In the genomic region with DNA sequence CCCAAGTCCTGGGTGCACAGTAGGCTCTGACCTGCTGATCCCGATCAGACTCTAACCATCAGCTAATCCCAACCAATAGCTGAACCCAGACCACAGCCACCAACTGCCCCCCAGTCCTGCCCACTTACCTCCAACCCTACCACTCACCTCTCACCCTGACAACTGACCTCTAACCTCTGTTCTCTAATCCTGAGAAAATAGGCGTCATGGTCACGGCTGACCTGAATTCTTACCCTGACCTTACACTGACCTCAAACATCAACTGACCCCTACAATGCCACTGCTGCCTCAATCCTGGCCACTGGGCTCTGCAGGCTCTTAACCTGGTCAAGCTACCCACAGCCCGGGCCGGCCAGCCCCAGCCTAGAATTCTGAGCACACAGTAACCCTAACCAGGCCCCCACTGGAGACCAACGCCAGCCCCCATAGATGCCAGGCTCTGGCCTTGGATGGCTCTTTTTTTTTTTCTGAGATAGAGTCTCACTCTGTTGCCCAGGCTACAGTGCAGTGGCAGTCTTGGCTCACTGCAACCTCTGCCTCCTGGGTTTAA, we compare ENCODE assay signal across 32 cellular contexts.
"Had no signal": no experiment of that assay in that cellular context is flagged by ENCODE, and none has a peak within 500 bp of the region (broad histone marks: within the 10 kb centered on the region; RNA-seq: fewer than 3 reads in every experiment).

No MANE protein-coding gene starts in this region.

- FAIRE-seq: endometrium, endothelial cell of umbilical vein had no signal

- H3K36me3 ChIP-seq: ascending aorta, breast epithelium, cardiac muscle cell, colonic mucosa, esophagus squamous epithelium had no signal

- H3K27ac ChIP-seq: ascending aorta, breast epithelium, cardiac muscle cell, colonic mucosa, epithelial cell of prostate, esophagus squamous epithelium, gastroesophageal sphincter had no signal

- ATAC-seq: activated naive CD4-positive, alpha-beta T cell treated with anti-CD3 and anti-CD28 coated beads, Interleukin-2, amount 50 U/mL, for 72 hours; activated T-cell treated with anti-CD3 and anti-CD28 coated beads, Interleukin-2, amount 50 U/mL, for 72 hours; gastroesophageal sphincter; T-helper 17 cell had no signal

- H3K27ac Mint-ChIP-seq: activated CD4-positive, alpha-beta memory T cell treated with anti-CD3 and anti-CD28 coated beads, Interleukin-2, amount 10 ng/mL, durations not matched to agents 7 days and 5 days; activated CD4-positive, alpha-beta T cell treated with anti-CD3 and anti-CD28 coated beads, Interleukin-2, amount 10 ng/mL, durations not matched to agents 7 days and 5 days; activated naive CD4-positive, alpha-beta T cell treated with anti-CD3 and anti-CD28 coated beads, Interleukin-2, amount 10 ng/mL, durations not matched to agents 7 days and 5 days; activated naive CD4-positive, alpha-beta T cell treated with anti-CD3 and anti-CD28 coated beads, Interleukin-2, amount 50 U/mL, for 72 hours; activated naive CD8-positive, alpha-beta T cell treated with anti-CD3 and anti-CD28 coated beads, Interleukin-2, amount 10 ng/mL, durations not matched to agents 7 days and 5 days; activated T-cell treated with anti-CD3 and anti-CD28 coated beads, Interleukin-2, amount 50 U/mL, for 24 hours; activated T-cell treated with anti-CD3 and anti-CD28 coated beads, Interleukin-2, amount 50 U/mL, for 72 hours; T-helper 17 cell; T-helper 2 cell treated with Interferon-gamma antibody and Interleukin-4, amounts not matched to agents 5 μg/mL and 100 μg/mL, for 36 hours had no signal

- H3K36me3 Mint-ChIP-seq: activated naive CD4-positive, alpha-beta T cell treated with anti-CD3 and anti-CD28 coated beads, Interleukin-2, amount 10 ng/mL, durations not matched to agents 7 days and 5 days; activated naive CD4-positive, alpha-beta T cell treated with anti-CD3 and anti-CD28 coated beads, Interleukin-2, amount 50 U/mL, for 72 hours; activated naive CD8-positive, alpha-beta T cell treated with anti-CD3 and anti-CD28 coated beads, Interleukin-2, amount 10 ng/mL, durations not matched to agents 7 days and 5 days; brain had no signal

- H3K4me3 ChIP-seq: ascending aorta, breast epithelium, cardiac muscle cell, colonic mucosa, esophagus squamous epithelium, gastroesophageal sphincter had no signal

- H3K4me1 ChIP-seq: ascending aorta, breast epithelium, colonic mucosa, esophagus squamous epithelium, gastroesophageal sphincter had no signal

- DNase-seq: activated CD4-positive, alpha-beta memory T cell treated with anti-CD3 and anti-CD28 coated beads, Interleukin-2, amount 10 ng/mL, durations not matched to agents 7 days and 5 days; activated CD4-positive, alpha-beta T cell treated with anti-CD3 and anti-CD28 coated beads for 1 hour; activated CD4-positive, alpha-beta T cell treated with anti-CD3 and anti-CD28 coated beads for 4 hours; activated CD4-positive, alpha-beta T cell treated with anti-CD3 and anti-CD28 coated beads, Interleukin-2, amount 10 ng/mL, durations not matched to agents 7 days and 5 days; activated CD4-positive, alpha-beta T cell treated with anti-CD3 and anti-CD28 coated beads, Interleukin-2, amount 50 U/mL, for 4 hours; activated CD8-positive, alpha-beta memory T cell treated with anti-CD3 and anti-CD28 coated beads, Interleukin-2, amount 50 U/mL, for 48 hours; activated gamma-delta T cell; activated naive CD4-positive, alpha-beta T cell; activated naive CD4-positive, alpha-beta T cell treated with anti-CD3 and anti-CD28 coated beads, Interleukin-2, amount 10 ng/mL, durations not matched to agents 7 days and 5 days; activated naive CD8-positive, alpha-beta T cell treated with anti-CD3 and anti-CD28 coated beads, Interleukin-2, amount 10 ng/mL, durations not matched to agents 7 days and 5 days; activated T-cell treated with anti-CD3 and anti-CD28 coated beads for 4 hours; activated T-cell treated with anti-CD3 and anti-CD28 coated beads, Interleukin-2, amount 50 U/mL, for 24 hours; activated T-cell treated with anti-CD3 and anti-CD28 coated beads, Interleukin-2, amount 50 U/mL, for 72 hours; central memory CD4-positive, alpha-beta T cell; cerebellar nuclear complex; colonic mucosa; effector CD8-positive, alpha-beta T cell; esophagus squamous epithelium; foreskin melanocyte; T-helper 1 cell; T-helper 17 cell; T1000 had no signal

- H3K27me3 ChIP-seq: ascending aorta, breast epithelium, cardiac muscle cell, colonic mucosa, gastroesophageal sphincter had no signal

- H3K4me3 Mint-ChIP-seq: activated CD4-positive, alpha-beta memory T cell treated with anti-CD3 and anti-CD28 coated beads, Interleukin-2, amount 10 ng/mL, durations not matched to agents 7 days and 5 days; activated CD4-positive, alpha-beta T cell treated with anti-CD3 and anti-CD28 coated beads, Interleukin-2, amount 10 ng/mL, durations not matched to agents 7 days and 5 days; activated naive CD4-positive, alpha-beta T cell treated with anti-CD3 and anti-CD28 coated beads, Interleukin-2, amount 10 ng/mL, durations not matched to agents 7 days and 5 days; activated naive CD8-positive, alpha-beta T cell treated with anti-CD3 and anti-CD28 coated beads, Interleukin-2, amount 10 ng/mL, durations not matched to agents 7 days and 5 days; activated T-cell treated with anti-CD3 and anti-CD28 coated beads, Interleukin-2, amount 50 U/mL, for 24 hours; activated T-cell treated with anti-CD3 and anti-CD28 coated beads, Interleukin-2, amount 50 U/mL, for 72 hours; brain; T-helper 17 cell; T-helper 2 cell treated with Interferon-gamma antibody and Interleukin-4, amounts not matched to agents 5 μg/mL and 100 μg/mL, for 36 hours had no signal

- H3K9me3 ChIP-seq: ascending aorta, breast epithelium, colonic mucosa, esophagus squamous epithelium, gastroesophageal sphincter had no signal

- H3K4me1 Mint-ChIP-seq: activated CD4-positive, alpha-beta memory T cell treated with anti-CD3 and anti-CD28 coated beads, Interleukin-2, amount 10 ng/mL, durations not matched to agents 7 days and 5 days; activated CD4-positive, alpha-beta T cell treated with anti-CD3 and anti-CD28 coated beads, Interleukin-2, amount 10 ng/mL, durations not matched to agents 7 days and 5 days; activated naive CD4-positive, alpha-beta T cell treated with anti-CD3 and anti-CD28 coated beads, Interleukin-2, amount 10 ng/mL, durations not matched to agents 7 days and 5 days; activated naive CD8-positive, alpha-beta T cell treated with anti-CD3 and anti-CD28 coated beads, Interleukin-2, amount 10 ng/mL, durations not matched to agents 7 days and 5 days; brain had no signal

- H3K9me3 Mint-ChIP-seq: activated CD4-positive, alpha-beta memory T cell treated with anti-CD3 and anti-CD28 coated beads, Interleukin-2, amount 10 ng/mL, durations not matched to agents 7 days and 5 days; activated CD4-positive, alpha-beta T cell treated with anti-CD3 and anti-CD28 coated beads, Interleukin-2, amount 10 ng/mL, durations not matched to agents 7 days and 5 days; activated naive CD4-positive, alpha-beta T cell treated with anti-CD3 and anti-CD28 coated beads, Interleukin-2, amount 10 ng/mL, durations not matched to agents 7 days and 5 days; activated naive CD4-positive, alpha-beta T cell treated with anti-CD3 and anti-CD28 coated beads, Interleukin-2, amount 50 U/mL, for 72 hours; activated naive CD8-positive, alpha-beta T cell treated with anti-CD3 and anti-CD28 coated beads, Interleukin-2, amount 10 ng/mL, durations not matched to agents 7 days and 5 days; activated T-cell treated with anti-CD3 and anti-CD28 coated beads, Interleukin-2, amount 50 U/mL, for 24 hours; activated T-cell treated with anti-CD3 and anti-CD28 coated beads, Interleukin-2, amount 50 U/mL, for 72 hours; brain; T-helper 2 cell treated with Interferon-gamma antibody and Interleukin-4, amounts not matched to agents 5 μg/mL and 100 μg/mL, for 36 hours had no signal
